Comparison of ENCODE assay signal across 8 cellular contexts in the genomic region with DNA sequence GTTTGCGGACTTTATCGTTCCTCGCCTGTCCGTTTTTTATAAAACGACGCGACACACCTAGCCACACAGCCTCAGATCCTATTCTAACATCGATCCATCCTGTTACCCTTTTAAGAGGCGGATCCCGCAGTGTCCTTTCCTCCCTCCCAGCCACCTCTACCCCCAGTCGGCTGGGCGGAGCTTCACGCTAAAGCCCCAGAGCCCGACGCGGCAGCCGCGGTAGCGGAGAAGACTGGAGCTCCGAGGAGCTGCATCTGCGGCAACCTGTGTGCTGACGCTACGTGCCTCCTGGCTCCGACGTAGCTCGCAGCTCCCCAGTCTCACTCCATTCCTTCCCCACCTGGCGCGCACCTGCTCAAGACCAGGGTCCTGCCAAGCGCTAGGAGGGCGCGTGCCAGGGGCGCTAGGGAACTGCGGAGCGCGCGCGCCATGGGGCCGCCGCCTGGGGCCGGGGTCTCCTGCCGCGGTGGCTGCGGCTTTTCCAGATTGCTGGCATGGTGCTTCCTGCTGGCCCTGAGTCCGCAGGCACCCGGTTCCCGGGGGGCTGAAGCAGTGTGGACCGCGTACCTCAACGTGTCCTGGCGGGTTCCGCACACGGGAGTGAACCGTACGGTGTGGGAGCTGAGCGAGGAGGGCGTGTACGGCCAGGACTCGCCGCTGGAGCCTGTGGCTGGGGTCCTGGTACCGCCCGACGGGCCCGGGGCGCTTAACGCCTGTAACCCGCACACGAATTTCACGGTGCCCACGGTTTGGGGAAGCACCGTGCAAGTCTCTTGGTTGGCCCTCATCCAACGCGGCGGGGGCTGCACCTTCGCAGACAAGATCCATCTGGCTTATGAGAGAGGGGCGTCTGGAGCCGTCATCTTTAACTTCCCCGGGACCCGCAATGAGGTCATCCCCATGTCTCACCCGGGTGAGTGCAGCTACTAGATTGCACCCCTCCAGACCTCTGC. TPM values are rescaled to one million over a fixed set of nuclear protein-coding genes. Genes with fewer than 3 reads are reported as not detected.
DNase-seq lines count a peak whose midpoint lies in the region; ATAC-seq and TF ChIP-seq lines count a peak whose summit lies in the region.
"Had no signal": no experiment of that assay in that cellular context is flagged by ENCODE, and none has a peak within 500 bp of the region (broad histone marks: within the 10 kb centered on the region; RNA-seq: fewer than 3 reads in every experiment).

A gene with protein sequence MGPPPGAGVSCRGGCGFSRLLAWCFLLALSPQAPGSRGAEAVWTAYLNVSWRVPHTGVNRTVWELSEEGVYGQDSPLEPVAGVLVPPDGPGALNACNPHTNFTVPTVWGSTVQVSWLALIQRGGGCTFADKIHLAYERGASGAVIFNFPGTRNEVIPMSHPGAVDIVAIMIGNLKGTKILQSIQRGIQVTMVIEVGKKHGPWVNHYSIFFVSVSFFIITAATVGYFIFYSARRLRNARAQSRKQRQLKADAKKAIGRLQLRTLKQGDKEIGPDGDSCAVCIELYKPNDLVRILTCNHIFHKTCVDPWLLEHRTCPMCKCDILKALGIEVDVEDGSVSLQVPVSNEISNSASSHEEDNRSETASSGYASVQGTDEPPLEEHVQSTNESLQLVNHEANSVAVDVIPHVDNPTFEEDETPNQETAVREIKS (plus strand): TSS at position 217 of the 953 bp plus-strand sequence. CDS start 213 bp downstream, at position 430.

- no peak within 1 kb of the TSS for H3K27ac Mint-ChIP-seq in GM23338

- POLR2A ChIA-PET in OCI-LY7 (lab: Charles Lee) = no interaction called here

- H3K36me3 Mint-ChIP-seq in GM23338 (ENCODE audit: low read depth) = no peaks in the 10 kb centered on the region

- peak; percentile 96 for ATAC-seq in GM23338
- no peak for ATAC-seq in HG03135 (IDR thresholded peaks at IDR 0.05; ENCODE audit: unreplicated experiment)

- BruUV-seq in OCI-LY7 (replicated peaks; lab: Mats Ljungman, UMichigan) = no TSS peak

- CTCF ChIA-PET in OCI-LY7 (lab: Charles Lee; ENCODE audit: unreplicated experiment) = no interaction called here

- H3K9me2 ChIP-seq in GM23338 (ENCODE audit: insufficient read depth) (no peaks in the 10 kb centered on the region), OCI-LY7 (ENCODE audit: insufficient read depth, low read length) (no peaks in the 10 kb centered on the region)

- H3K4me1 Mint-ChIP-seq in GM23338 = peaks cover 8% of the 10 kb centered on the region

- peak within 1 kb of the TSS; percentile 76 for H3K4me2 ChIP-seq in GM23338
- H3K4me2 ChIP-seq in skeletal muscle satellite cell (ENCODE audit: low read length) = peak within 1 kb of the TSS; percentile 88
- H3K4me2 ChIP-seq in OCI-LY7 (ENCODE audit: low read length) = no peak within 1 kb of the TSS

- peak; percentile 89 for DNase-seq in GM23338 (ENCODE audit: low spot score)
- DNase-seq in NCI-H510A (lab: John Stamatoyannopoulos, UW) = peak; percentile 71
- peak; percentile 23 for DNase-seq in astrocyte of the spinal cord (ENCODE audit: low read depth, low spot score)
- DNase-seq in OCI-LY7 (ENCODE audit: low spot score) = no peak

- no peaks in the 10 kb centered on the region for H3F3A ChIP-seq in GM23338 (replicated peaks; ENCODE audit: low read depth)

- H3K27me3 Mint-ChIP-seq in GM23338 (ENCODE audit: insufficient read depth, low read depth, poor library complexity) = peaks cover 14% of the 10 kb centered on the region

- H3K27ac ChIP-seq in GM23338 (ENCODE audit: low read depth) = no peak within 1 kb of the TSS
- H3K27ac ChIP-seq in OCI-LY7 (ENCODE audit: low read depth, low read length, poor library complexity, severe bottlenecking) = no peak within 1 kb of the TSS

- TF ChIP-seq CTCF in GM23338 (conservative IDR thresholded peaks at IDR 0.05; ENCODE audit: low read depth in 2 of 2) (no peak), astrocyte of the spinal cord (IDR thresholded peaks at IDR 0.05; ENCODE audit: low read depth, low read length) (no peak), OCI-LY7 (conservative IDR thresholded peaks at IDR 0.05; ENCODE audit: low read length) (no peak)

- H3K27me3 ChIP-seq in GM23338 (ENCODE audit: insufficient read depth) (peaks cover 43% of the 10 kb centered on the region), skeletal muscle satellite cell (ENCODE audit: control insufficient read depth, insufficient read depth, low read length) (peaks cover 7% of the 10 kb centered on the region)

- peaks cover 7% of the 10 kb centered on the region; the same call in 1 of the 2 replicates for H3K4me1 ChIP-seq in GM23338 (ENCODE audit: insufficient read depth)
- no peaks in the 10 kb centered on the region for H3K4me1 ChIP-seq in skeletal muscle satellite cell (ENCODE audit: control insufficient read depth, insufficient read depth, low read length)
- H3K4me1 ChIP-seq in OCI-LY7 (ENCODE audit: insufficient read depth, low read length, poor library complexity, severe bottlenecking) = no peaks in the 10 kb centered on the region

- in situ Hi-C loops in astrocyte of the spinal cord (cut with HindIII; ENCODE audit: low sequenced_read_pairs) = no loop called here

- H3K9me3 Mint-ChIP-seq in GM23338 = no peaks in the 10 kb centered on the region

- H2AFZ ChIP-seq in GM23338 (peak within 1 kb of the TSS; percentile 79), OCI-LY7 (ENCODE audit: low read length) (no peak within 1 kb of the TSS)

- H3K4me3 ChIP-seq in GM23338 = peak within 1 kb of the TSS; percentile 68
- peak within 1 kb of the TSS; percentile 50 for H3K4me3 ChIP-seq in astrocyte of the spinal cord (ENCODE audit: low read depth, low read length)
- peak within 1 kb of the TSS; percentile 66 for H3K4me3 ChIP-seq in iPS-18c (ENCODE audit: insufficient read depth, low read depth, low read length)
- peak within 1 kb of the TSS; percentile 72 for H3K4me3 ChIP-seq in skeletal muscle satellite cell (ENCODE audit: low read length)
- H3K4me3 ChIP-seq in OCI-LY7 (ENCODE audit: low read depth, low read length, poor library complexity, severe bottlenecking) = no peak within 1 kb of the TSS

- H3K4me3 Mint-ChIP-seq in GM23338 = peak within 1 kb of the TSS; percentile 80

- intact Hi-C loops in OCI-LY7 (cut with micrococcal nuclease; ENCODE audit: unreplicated experiment) = no loop called here

- no peaks in the 10 kb centered on the region for H3K36me3 ChIP-seq in GM23338 (ENCODE audit: insufficient read depth)
- H3K36me3 ChIP-seq in skeletal muscle satellite cell (ENCODE audit: insufficient read depth, low read length) = no peaks in the 10 kb centered on the region
- H3K36me3 ChIP-seq in OCI-LY7 (ENCODE audit: insufficient read depth, low read length) = no peaks in the 10 kb centered on the region

- H3K79me2 ChIP-seq in GM23338 (replicated peaks; ENCODE audit: insufficient read depth) = no peaks in the 10 kb centered on the region
- no peaks in the 10 kb centered on the region for H3K79me2 ChIP-seq in OCI-LY7 (ENCODE audit: insufficient read depth, low read depth, low read length)

- H4K20me1 ChIP-seq in GM23338 (replicated peaks; ENCODE audit: insufficient read depth) = no peaks in the 10 kb centered on the region
- no peaks in the 10 kb centered on the region for H4K20me1 ChIP-seq in OCI-LY7 (ENCODE audit: insufficient read depth, low read length)

- H3K9ac ChIP-seq in skeletal muscle satellite cell (ENCODE audit: low read depth, low read length) = peak within 1 kb of the TSS; percentile 65

- H3K9me3 ChIP-seq in iPS-18c (ENCODE audit: control insufficient read depth, insufficient read depth, low read length) = no peaks in the 10 kb centered on the region
- no peaks in the 10 kb centered on the region for H3K9me3 ChIP-seq in skeletal muscle satellite cell (replicated peaks; ENCODE audit: low read length)
- H3K9me3 ChIP-seq in OCI-LY7 (ENCODE audit: low read length) = no peaks in the 10 kb centered on the region

TF ChIP-seq in GM23338, 12 proteins besides CTCF, POLR2A, EP300 and RAD21:
- TF ChIP-seq EZH2 (IDR thresholded peaks at IDR 0.05; ENCODE audit: low read depth, unreplicated experiment) = no peak
- no peak for TF ChIP-seq STAT1 (IDR thresholded peaks at IDR 0.05; ENCODE audit: unreplicated experiment)
- peak; percentile 18; the same call in 1 of the 2 replicates for TF ChIP-seq CREB1 (CRISPR knock-in tag; IDR thresholded peaks at IDR 0.05; ENCODE audit: low read depth)
- no peak for TF ChIP-seq JUNB (IDR thresholded peaks at IDR 0.05; ENCODE audit: unreplicated experiment)
- TF ChIP-seq NANOG (IDR thresholded peaks at IDR 0.05; ENCODE audit: borderline replicate concordance) = no peak
- TF ChIP-seq ZNF331 (CRISPR knock-in tag; IDR thresholded peaks at IDR 0.05; ENCODE audit: low read depth) = no peak
- peak; percentile 55 for TF ChIP-seq POLR2AphosphoS5 (IDR thresholded peaks at IDR 0.05; ENCODE audit: low read depth)
TF ChIP-seq in GM23338: peak in this region for 2.

RNA-seq across cellular contexts. Expression of the gene that starts here (rescaled TPM):
- 2.2 and 3.2 TPM in 2 replicates for total RNA-seq in GM23338 (2014; rRNA removed; shearing (Covaris generic))
- 1.2 TPM in 2 replicates for polyA plus RNA-seq in GM23338 (2016; fragmentation: Nextera tagmentation; extraction: Ambion mirVana)
- 0.22 and 0.25 TPM in 2 replicates for total RNA-seq in skeletal muscle satellite cell (2012; rRNA removed)
- not detected in 2 replicates for total RNA-seq in OCI-LY7 (2014; rRNA removed; shearing (Covaris generic))
- total RNA-seq in OCI-LY7 (2022) = not detected in 2 replicates
- total RNA-seq: T-helper 1 cell treated with Interleukin-12 subunit alpha and Interleukin-12 subunit beta and Interleukin-4 antibody, amounts not matched to agents 30 ng/mL and 1 ng/mL, for 36 hours had no signal
